Comparison of ENCODE assay signal across 8 cellular contexts in the genomic region with DNA sequence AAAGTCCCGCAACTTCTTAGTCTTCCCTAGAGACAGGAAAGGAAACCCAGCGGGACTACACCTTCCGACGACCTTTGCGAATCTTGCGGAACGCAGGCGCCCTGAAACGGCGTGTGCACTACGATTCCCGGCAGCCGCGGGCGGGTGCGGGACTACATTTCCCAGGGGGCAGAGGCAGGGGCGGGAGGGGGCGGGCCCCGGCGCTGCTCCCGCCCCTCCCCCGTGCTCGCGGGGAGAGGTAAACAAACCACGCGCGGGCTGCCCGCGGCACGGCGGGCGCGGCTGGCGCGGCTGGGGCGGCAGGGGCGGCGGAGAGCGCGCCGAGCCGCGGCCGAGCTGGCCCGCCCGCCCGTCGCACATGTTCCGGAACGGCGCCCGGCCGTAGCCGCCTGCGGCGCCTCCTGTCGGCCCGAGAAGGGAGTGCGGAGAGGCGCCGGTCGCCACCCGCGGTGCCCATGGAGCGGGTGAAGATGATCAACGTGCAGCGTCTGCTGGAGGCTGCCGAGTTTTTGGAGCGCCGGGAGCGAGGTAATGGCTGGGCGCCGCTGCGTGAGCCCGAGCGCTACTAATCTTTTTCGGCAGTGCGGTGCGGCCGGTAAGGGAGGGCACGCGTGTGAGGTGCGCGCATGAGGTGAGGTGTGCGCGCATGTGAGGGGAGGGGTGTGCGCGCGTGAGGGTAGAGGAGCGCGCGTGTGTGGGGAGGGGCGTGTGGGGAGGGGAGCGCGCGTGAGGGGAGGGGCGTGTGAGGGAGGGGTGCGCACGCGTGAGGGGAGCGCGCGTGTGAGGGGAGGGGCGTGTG. TPM values are rescaled to one million over a fixed set of nuclear protein-coding genes. Genes with fewer than 3 reads are reported as not detected.
DNase-seq lines count a peak whose midpoint lies in the region; ATAC-seq and TF ChIP-seq lines count a peak whose summit lies in the region.

No MANE protein-coding gene starts in this region.

- H3K36me3 ChIP-seq in ovary (no peaks in the 10 kb centered on the region), thymus (ENCODE audit: control insufficient read depth, insufficient read depth) (peaks cover 3% of the 10 kb centered on the region)

- no peaks in the 10 kb centered on the region for H3K4me1 ChIP-seq in ovary (ENCODE audit: insufficient read depth)
- peaks cover 15% of the 10 kb centered on the region for H3K4me1 ChIP-seq in thymus (ENCODE audit: control insufficient read depth, insufficient read depth, low read length)

- H3K27ac ChIP-seq in ovary, result peak overlapping the region; percentile 91 to 94
- peak overlapping the region; percentile 95 for H3K27ac ChIP-seq in thymus (ENCODE audit: low read depth)

- H3K27ac Mint-ChIP-seq in activated naive CD8-positive, alpha-beta T cell treated with anti-CD3 and anti-CD28 coated beads, Interleukin-2, amount 10 ng/mL, durations not matched to agents 7 days and 5 days, result peak overlapping the region; percentile 93

- intact Hi-C loops in Right ventricle myocardium superior (cut with DNase I), result loop anchor here (5.0 to 10.0 kb wide), 2 partner anchors 41 to 331 kb away; no protein-coding TSS in a partner anchor
- intact Hi-C loops in ovary (cut with DNase I), result loop anchor here in 3 of 4 donors (1.0 to 10.0 kb wide), 5 partner anchors 16 to 331 kb away; no protein-coding TSS in a partner anchor

- no peaks in the 10 kb centered on the region for H3K9me3 Mint-ChIP-seq in activated naive CD8-positive, alpha-beta T cell treated with anti-CD3 and anti-CD28 coated beads, Interleukin-2, amount 10 ng/mL, durations not matched to agents 7 days and 5 days

- TF ChIP-seq CTCF in GM10248 (IDR thresholded peaks at IDR 0.05; ENCODE audit: control extremely low read depth, extremely low read depth, low read depth, missing control alignments) (peak; percentile 83), NB4 (IDR thresholded peaks at IDR 0.05; ENCODE audit: low read depth, low read length) (peak; percentile 54), ovary (IDR thresholded peaks at IDR 0.05) (peak; percentile 53 to 86 (median 79))

- WGBS in ovary, 3 donors, result 1% methylated on average over 32 to 104 of the region's 104 CpGs
- WGBS in thymus, result under 1% methylated on average over 104 of the region's 104 CpGs

- peak overlapping the region; percentile 94 for H3K4me3 Mint-ChIP-seq in activated naive CD8-positive, alpha-beta T cell treated with anti-CD3 and anti-CD28 coated beads, Interleukin-2, amount 10 ng/mL, durations not matched to agents 7 days and 5 days

- H3K36me3 Mint-ChIP-seq in activated naive CD8-positive, alpha-beta T cell treated with anti-CD3 and anti-CD28 coated beads, Interleukin-2, amount 10 ng/mL, durations not matched to agents 7 days and 5 days, result peaks cover 9% of the 10 kb centered on the region

- peak; percentile 31 for TF ChIP-seq EP300 in ovary (IDR thresholded peaks at IDR 0.05)

- CTCF ChIA-PET in GM10248 (lab: Yijun Ruan, JAX), result interaction anchor here (0.9 to 5.7 kb wide), 6 partner anchors 14 to 93 kb away, joined by 3 to 82 read pairs (median 4); no protein-coding TSS in a partner anchor

- peaks cover 28% of the 10 kb centered on the region for H3K4me1 Mint-ChIP-seq in activated naive CD8-positive, alpha-beta T cell treated with anti-CD3 and anti-CD28 coated beads, Interleukin-2, amount 10 ng/mL, durations not matched to agents 7 days and 5 days

- peaks cover 2% of the 10 kb centered on the region for H3K27me3 Mint-ChIP-seq in activated naive CD8-positive, alpha-beta T cell treated with anti-CD3 and anti-CD28 coated beads, Interleukin-2, amount 10 ng/mL, durations not matched to agents 7 days and 5 days

- POLR2A ChIA-PET in GM10248 (lab: Yijun Ruan, JAX), result interaction anchor here (0.7 kb wide), 1 partner anchor 1941 kb away, joined by 3 read pairs; no protein-coding TSS in a partner anchor
- POLR2A ChIA-PET in activated naive CD8-positive, alpha-beta T cell treated with anti-CD3 and anti-CD28 coated beads, Interleukin-2, amount 10 ng/mL, durations not matched to agents 7 days and 5 days (lab: Charles Lee), result interaction anchor here (1.3 to 2.5 kb wide), 2 partner anchors 14 to 69 kb away, joined by 3 to 11 read pairs; no protein-coding TSS in a partner anchor

- peak; percentile 88 for DNase-seq in GM10248 (ENCODE audit: extremely low spot score)
- peak; percentile 94 for DNase-seq in NB4 (ENCODE audit: low read depth)
- peak; percentile 83 for DNase-seq in SKM-1 treated with dmso at 0.1 percent for 144 hours (lab: John Stamatoyannopoulos, UW; ENCODE audit: unreplicated experiment)
- peak; percentile 88 for DNase-seq in activated naive CD8-positive, alpha-beta T cell treated with anti-CD3 and anti-CD28 coated beads, Interleukin-2, amount 10 ng/mL, durations not matched to agents 7 days and 5 days
- DNase-seq in Right ventricle myocardium superior, result peak; percentile 93
- DNase-seq in ovary, result peak; percentile 91 to 94 (median 92)

- H3K4me3 ChIP-seq in NB4 (ENCODE audit: low read depth, low read length) (peak overlapping the region; percentile 74), ovary (peak overlapping the region; percentile 94), thymus (ENCODE audit: low read length) (peak overlapping the region; percentile 88)

- H3K9me3 ChIP-seq in ovary (no peaks in the 10 kb centered on the region), thymus (ENCODE audit: control insufficient read depth) (no peaks in the 10 kb centered on the region)

- H3K27me3 ChIP-seq in ovary (no peaks in the 10 kb centered on the region), thymus (ENCODE audit: control insufficient read depth, insufficient read depth) (no peaks in the 10 kb centered on the region)

- ATAC-seq in HG02610 (IDR thresholded peaks at IDR 0.05; ENCODE audit: unreplicated experiment) (peak; percentile 62), Right ventricle myocardium superior (ENCODE audit: poor library complexity) (peak; percentile 74)
- ATAC-seq in activated naive CD8-positive, alpha-beta T cell treated with anti-CD3 and anti-CD28 coated beads, Interleukin-2, amount 10 ng/mL, durations not matched to agents 7 days and 5 days (ENCODE audit: low read depth), result peak; percentile 78

- TF ChIP-seq POLR2A in NB4 (IDR thresholded peaks at IDR 0.05; ENCODE audit: extremely low read depth, insufficient read length) (peak; percentile 31), ovary (IDR thresholded peaks at IDR 0.05) (no peak)

RNA-seq across cellular contexts. Expression of a gene that starts 18.6 kb away (rescaled TPM):
- 10 to 100 TPM; 29.8 to 33.2 TPM for total RNA-seq in activated naive CD8-positive, alpha-beta T cell treated with anti-CD3 and anti-CD28 coated beads, Interleukin-2, amount 10 ng/mL, durations not matched to agents 7 days and 5 days
- total RNA-seq in Right ventricle myocardium superior (75.2 TPM), ovary (10 to 100 TPM; 41.9 to 80.0 (median 60.8) TPM)
- polyA plus RNA-seq in ovary (100 to 1,000 TPM in 1 of 2 donors, 10 to 100 TPM in 1; 75.4 to 100 TPM), thymus (44.1 TPM)

Comparison
In these comparisons a context has a peak if more than half of its experiments do, and no peak if none do; other contexts are left out.
1. Peak in every context shown above with its lines: DNase-seq, ATAC-seq, H3K4me3 ChIP-seq and H3K27ac ChIP-seq.